Comparison of ENCODE assay signal across 9 cellular contexts in genomic region chr19:48260359-48260714, GRCh38. TPM values are rescaled to one million over a fixed set of nuclear protein-coding genes. Genes with fewer than 3 reads are reported as not detected.
A peak's percentile ranks its signal among the peaks of the same experiment; 100 is the strongest.
DNase-seq lines count a peak whose midpoint lies in the region; ATAC-seq and TF ChIP-seq lines count a peak whose summit lies in the region.
"Not testable (repeated sequence)": the region's sequence is repeated elsewhere in the genome, so short reads cannot be mapped to it uniquely, and the experiment has no call there.
"Had no signal": no experiment of that assay in that cellular context is flagged by ENCODE, and none has a peak within 500 bp of the region (broad histone marks: within the 10 kb centered on the region; RNA-seq: fewer than 3 reads in every experiment).

No MANE protein-coding gene starts in this region.

- H3K36me3 ChIP-seq in BLaER1 treated with 17β-estradiol and CSF1 and Interleukin-3, amounts not matched to agents 10 nM and 100 nM; kidney epithelial cell (ENCODE audit: control insufficient read depth, insufficient read depth, low read length); osteoblast (ENCODE audit: insufficient read depth, low read length); stomach smooth muscle (ENCODE audit: control insufficient read depth in 2 of 2, insufficient read depth in 2 of 2, low read length in 2 of 2): not testable (repeated sequence)

- not testable (repeated sequence) for H3K9me3 Mint-ChIP-seq in T-helper 2 cell treated with Interferon-gamma antibody and Interleukin-4, amounts not matched to agents 5 μg/mL and 100 μg/mL, for 36 hours; activated naive CD4-positive, alpha-beta T cell treated with anti-CD3 and anti-CD28 coated beads, Interleukin-2, amount 50 U/mL, for 72 hours; dendritic cell treated with granulocyte-macrophage colony-stimulating factor and Interleukin-4, amounts not matched to agents 40 ng/mL and 50 ng/mL, for 4 days

- ATAC-seq in activated naive CD4-positive, alpha-beta T cell treated with anti-CD3 and anti-CD28 coated beads, Interleukin-2, amount 50 U/mL, for 72 hours, result not testable (repeated sequence)

- intact Hi-C loops in dendritic cell treated with granulocyte-macrophage colony-stimulating factor and Interleukin-4, amounts not matched to agents 40 ng/mL and 50 ng/mL, for 4 days (cut with micrococcal nuclease), result loop anchor here (1.0 kb wide), 1 partner anchor 153 kb away; no protein-coding TSS in a partner anchor

- not testable (repeated sequence) for H2AFZ ChIP-seq in osteoblast (ENCODE audit: low read length)

- DNase-seq in Jurkat, Clone E6-1 (ENCODE audit: low read depth, low spot score); T-helper 2 cell treated with Interferon-gamma antibody and Interleukin-4, amounts not matched to agents 5 μg/mL and 100 μg/mL, for 36 hours (ENCODE audit: low spot score); activated naive CD4-positive, alpha-beta T cell treated with anti-CD3 and anti-CD28 coated beads, Interleukin-2, amount 50 U/mL, for 72 hours (ENCODE audit: low spot score in 2 of 2); kidney epithelial cell (ENCODE audit: low read depth); osteoblast (ENCODE audit: insufficient read length, low spot score, missing footprints): not testable (repeated sequence)

- H3K9ac ChIP-seq in BLaER1 treated with 17β-estradiol and CSF1 and Interleukin-3, amounts not matched to agents 10 nM and 100 nM, result peak overlapping the region in 9 of 11 experiments; percentile 36 to 79 (median 69); a peak in 12 of 22 replicates
- peak overlapping the region; percentile 66 to 82 for H3K9ac ChIP-seq in stomach smooth muscle (ENCODE audit: low read length in 2 of 2)

- H3K79me2 ChIP-seq in osteoblast (ENCODE audit: insufficient read depth, low read length), result not testable (repeated sequence)

- peaks cover 29% of the 10 kb centered on the region for H3K4me1 Mint-ChIP-seq in T-helper 2 cell treated with Interferon-gamma antibody and Interleukin-4, amounts not matched to agents 5 μg/mL and 100 μg/mL, for 36 hours (ENCODE audit: low read depth)
- peaks cover 22% of the 10 kb centered on the region for H3K4me1 Mint-ChIP-seq in dendritic cell treated with granulocyte-macrophage colony-stimulating factor and Interleukin-4, amounts not matched to agents 40 ng/mL and 50 ng/mL, for 4 days (ENCODE audit: low read depth)

- H3K36me3 Mint-ChIP-seq in T-helper 2 cell treated with Interferon-gamma antibody and Interleukin-4, amounts not matched to agents 5 μg/mL and 100 μg/mL, for 36 hours (ENCODE audit: low read depth), result peaks cover 11% of the 10 kb centered on the region
- H3K36me3 Mint-ChIP-seq in activated naive CD4-positive, alpha-beta T cell treated with anti-CD3 and anti-CD28 coated beads, Interleukin-2, amount 50 U/mL, for 72 hours; dendritic cell treated with granulocyte-macrophage colony-stimulating factor and Interleukin-4, amounts not matched to agents 40 ng/mL and 50 ng/mL, for 4 days (ENCODE audit: low read depth): not testable (repeated sequence)

- H3K4me2 ChIP-seq in BLaER1 treated with 17β-estradiol and CSF1 and Interleukin-3, amounts not matched to agents 10 nM and 100 nM, result peak overlapping the region in 10 of 11 experiments; percentile 81 to 97 (median 90); a peak in 18 of 22 replicates
- peak overlapping the region; percentile 82 for H3K4me2 ChIP-seq in osteoblast (ENCODE audit: insufficient read depth, low read length)

- H3K27me3 ChIP-seq in BLaER1 treated with 17β-estradiol and CSF1 and Interleukin-3, amounts not matched to agents 10 nM and 100 nM; kidney epithelial cell (ENCODE audit: control insufficient read depth, insufficient read depth, low read length); osteoblast (ENCODE audit: insufficient read depth, low read length); stomach smooth muscle (ENCODE audit: control insufficient read depth in 1 of 2, insufficient read depth in 2 of 2, low read length in 2 of 2): not testable (repeated sequence)

- peaks cover 23 to 58% (median 43%) of the 10 kb centered on the region in 10 experiments for H3K4me1 ChIP-seq in BLaER1 treated with 17β-estradiol and CSF1 and Interleukin-3, amounts not matched to agents 10 nM and 100 nM
- H3K4me1 ChIP-seq in osteoblast (ENCODE audit: insufficient read depth, low read length); stomach smooth muscle (ENCODE audit: control insufficient read depth, insufficient read depth, low read length): not testable (repeated sequence)

- H3K27ac Mint-ChIP-seq in T-helper 2 cell treated with Interferon-gamma antibody and Interleukin-4, amounts not matched to agents 5 μg/mL and 100 μg/mL, for 36 hours, result peak overlapping the region; percentile 99
- peak overlapping the region; percentile 90 to 92 for H3K27ac Mint-ChIP-seq in activated naive CD4-positive, alpha-beta T cell treated with anti-CD3 and anti-CD28 coated beads, Interleukin-2, amount 50 U/mL, for 72 hours
- peak overlapping the region; percentile 87 for H3K27ac Mint-ChIP-seq in dendritic cell treated with granulocyte-macrophage colony-stimulating factor and Interleukin-4, amounts not matched to agents 40 ng/mL and 50 ng/mL, for 4 days

- TF ChIP-seq CTCF in kidney epithelial cell (IDR thresholded peaks at IDR 0.05; ENCODE audit: insufficient read depth, low read length, poor library complexity, severe bottlenecking); osteoblast (IDR thresholded peaks at IDR 0.05; ENCODE audit: extremely low read depth, low read depth, low read length): not testable (repeated sequence)

- peak overlapping the region; percentile 80 for H3K4me3 Mint-ChIP-seq in T-helper 2 cell treated with Interferon-gamma antibody and Interleukin-4, amounts not matched to agents 5 μg/mL and 100 μg/mL, for 36 hours
- not testable (repeated sequence) for H3K4me3 Mint-ChIP-seq in dendritic cell treated with granulocyte-macrophage colony-stimulating factor and Interleukin-4, amounts not matched to agents 40 ng/mL and 50 ng/mL, for 4 days

- H3K9me3 ChIP-seq in BLaER1 treated with 17β-estradiol and CSF1 and Interleukin-3, amounts not matched to agents 10 nM and 100 nM (replicated peaks in 1 of 11); osteoblast (ENCODE audit: low read depth, low read length); stomach smooth muscle (ENCODE audit: control insufficient read depth in 2 of 2, low read length in 2 of 2): not testable (repeated sequence)

- not testable (repeated sequence) for H4K20me1 ChIP-seq in BLaER1 treated with 17β-estradiol and CSF1 and Interleukin-3, amounts not matched to agents 10 nM and 100 nM; osteoblast (ENCODE audit: insufficient read depth, low read length)

- H3K27ac ChIP-seq in BLaER1 treated with 17β-estradiol and CSF1 and Interleukin-3, amounts not matched to agents 10 nM and 100 nM, result peak overlapping the region in 4 of 11 experiments; percentile 66 to 73 (median 68); a peak in 6 of 22 replicates
- H3K27ac ChIP-seq in osteoblast (ENCODE audit: low read depth, low read length); stomach smooth muscle (ENCODE audit: low read length): not testable (repeated sequence)

- H3K4me3 ChIP-seq in BLaER1 treated with 17β-estradiol and CSF1 and Interleukin-3, amounts not matched to agents 10 nM and 100 nM, result peak overlapping the region; percentile 59 to 73 (median 64); a peak in 19 of 20 replicates
- peak overlapping the region; percentile 64 for H3K4me3 ChIP-seq in Jurkat, Clone E6-1 (ENCODE audit: low read length)
- H3K4me3 ChIP-seq in kidney epithelial cell (ENCODE audit: low read depth, low read length) (peak overlapping the region; percentile 59), osteoblast (ENCODE audit: insufficient read depth, low read length) (peak overlapping the region; percentile 72), stomach smooth muscle (ENCODE audit: low read length in 2 of 2) (peak overlapping the region; percentile 67 to 75)

- not testable (repeated sequence) for H3K27me3 Mint-ChIP-seq in T-helper 2 cell treated with Interferon-gamma antibody and Interleukin-4, amounts not matched to agents 5 μg/mL and 100 μg/mL, for 36 hours (ENCODE audit: low read depth); dendritic cell treated with granulocyte-macrophage colony-stimulating factor and Interleukin-4, amounts not matched to agents 40 ng/mL and 50 ng/mL, for 4 days

RNA-seq across cellular contexts. Expression of gene CARD8, which starts 4.6 kb away (rescaled TPM):
- 34.1 TPM for polyA plus RNA-seq in Jurkat, Clone E6-1 (2012; ENCODE audit: insufficient read depth, insufficient read length)
- 100 to 1,000 TPM in 1 of 2 donors, 10 to 100 TPM in 1; 99.5 to 147 TPM for total RNA-seq in activated naive CD4-positive, alpha-beta T cell treated with anti-CD3 and anti-CD28 coated beads, Interleukin-2, amount 50 U/mL, for 72 hours
- 11.2 and 14.1 TPM in 2 replicates for total RNA-seq in kidney epithelial cell
- total RNA-seq in osteoblast, result 17.4 and 18.0 TPM in 2 replicates

RNA-seq across cellular contexts. Expression of gene ZNF114, which starts 9.5 kb away (rescaled TPM):
- polyA plus RNA-seq in Jurkat, Clone E6-1 (2012; ENCODE audit: insufficient read depth, insufficient read length), result not detected
- total RNA-seq in activated naive CD4-positive, alpha-beta T cell treated with anti-CD3 and anti-CD28 coated beads, Interleukin-2, amount 50 U/mL, for 72 hours, result under 1 TPM in 1 of 2 donors, not detected in 1; 0.31 TPM
- 3.0 and 4.0 TPM in 2 replicates for total RNA-seq in kidney epithelial cell
- total RNA-seq in osteoblast, result under 0.01 and 0.29 TPM in 2 replicates
- total RNA-seq: LHCN-M2 had no signal
